ENCODE assay signal across 9 cellular contexts in the genomic region with DNA sequence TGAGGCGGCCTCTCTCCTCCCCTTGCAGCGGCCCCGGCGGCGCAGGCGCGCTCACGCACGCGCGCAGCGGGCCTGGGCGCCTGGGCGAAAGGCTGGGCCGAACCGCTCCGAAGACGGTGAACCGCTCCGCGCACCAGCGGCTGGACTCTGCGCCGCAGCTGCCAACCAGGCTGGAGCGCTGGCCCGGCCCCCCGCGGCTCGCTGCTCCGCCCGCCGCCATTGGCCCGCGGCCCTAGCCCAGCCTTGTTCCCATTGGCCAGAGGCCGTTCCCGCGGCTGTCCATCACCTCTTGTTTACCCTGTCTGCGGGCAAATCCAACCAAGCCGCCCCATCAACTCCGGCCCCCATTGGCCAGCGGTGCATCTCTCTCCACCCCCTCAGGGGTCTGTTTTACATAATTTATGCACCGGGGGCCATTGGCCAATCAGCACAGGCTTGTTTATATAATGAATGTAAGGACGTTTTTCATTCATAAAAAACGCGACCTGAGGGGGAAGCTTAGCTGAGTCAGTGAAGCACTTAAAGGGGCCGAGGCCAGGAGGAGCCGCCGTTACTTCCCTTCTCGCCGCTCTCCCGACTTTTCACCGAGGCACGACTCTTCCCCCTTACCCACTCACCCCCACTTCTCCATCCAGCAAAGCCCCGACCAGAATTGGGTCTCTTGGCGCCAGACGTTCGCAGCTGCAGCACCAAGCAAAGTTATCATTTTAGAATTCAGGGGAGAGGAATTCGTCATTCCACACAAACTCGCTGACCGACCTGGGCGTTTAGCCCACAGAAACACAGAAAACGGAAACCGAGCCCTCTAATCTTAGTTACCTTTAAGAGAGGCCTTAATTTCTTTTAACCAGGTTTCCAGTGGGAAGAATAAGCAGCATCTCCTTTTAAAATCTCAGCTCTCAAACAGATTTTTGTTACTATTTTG. TPM values are rescaled to one million over a fixed set of nuclear protein-coding genes. Genes with fewer than 3 reads are reported as not detected.
DNase-seq lines count a peak whose midpoint lies in the region; ATAC-seq, FAIRE-seq and TF ChIP-seq lines count a peak whose summit lies in the region.
"Had no signal": no experiment of that assay in that cellular context is flagged by ENCODE, and none has a peak within 500 bp of the region (broad histone marks: within the 10 kb centered on the region; RNA-seq: fewer than 3 reads in every experiment).

TSS of gene ETV5 (minus strand) at position 149 of the 925 bp plus-strand sequence. CDS start 3,221 bp downstream, outside the sequence.

- H3K9me3 ChIP-seq in keratinocyte (ENCODE audit: control insufficient read depth, low read depth, low read length): no peaks in the 10 kb centered on the region

- no peaks in the 10 kb centered on the region for H4K20me1 ChIP-seq in keratinocyte (ENCODE audit: control insufficient read depth, extremely low read depth, insufficient read depth, low read length)

- peak within 1 kb of the TSS; percentile 85 for H3K9ac ChIP-seq in keratinocyte (ENCODE audit: control insufficient read depth, extremely low read depth, insufficient read depth, low read length)

- CTCF ChIA-PET in activated CD4-positive, alpha-beta T cell treated with anti-CD3 and anti-CD28 coated beads for 36 hours (lab: Charles Lee): interaction anchor here (0.6 to 2.2 kb wide), 5 partner anchors 134 to 500 kb away, joined by 3 to 8 read pairs (median 3); no protein-coding TSS in a partner anchor

- dilution Hi-C loops in keratinocyte (cut with MboI; ENCODE audit: extremely low pct_ligation_motif_present, low sequenced_read_pairs): no loop called here

- peaks cover 29% of the 10 kb centered on the region for H3K4me1 ChIP-seq in keratinocyte (ENCODE audit: control insufficient read depth, extremely low read depth, insufficient read depth, low read length)

- peak within 1 kb of the TSS; percentile 42 for H3K27ac Mint-ChIP-seq in activated CD4-positive, alpha-beta T cell treated with anti-CD3 and anti-CD28 coated beads for 36 hours

- peak within 1 kb of the TSS; percentile 86 for H3K4me3 ChIP-seq in choroid plexus epithelial cell (ENCODE audit: low read depth, low read length)
- peak within 1 kb of the TSS; percentile 83 to 92 (median 91) for H3K4me3 ChIP-seq in keratinocyte (ENCODE audit: control insufficient read depth in 2 of 3, extremely low read depth in 1 of 3, insufficient read depth in 2 of 3, low read depth in 1 of 3, low read length in 3 of 3)

- no peak for FAIRE-seq in keratinocyte (lab: Jason Lieb, UNC)

- H3K36me3 ChIP-seq in keratinocyte (ENCODE audit: control insufficient read depth in 2 of 2, extremely low read depth in 1 of 2, insufficient read depth in 2 of 2, low read length in 2 of 2): peaks cover 0 to 3% of the 10 kb centered on the region in 2 experiments

- peaks cover 34% of the 10 kb centered on the region for H3K4me1 Mint-ChIP-seq in activated CD4-positive, alpha-beta T cell treated with anti-CD3 and anti-CD28 coated beads for 36 hours

- H2AFZ ChIP-seq in keratinocyte (ENCODE audit: control insufficient read depth, low read length): peak within 1 kb of the TSS; percentile 83

- H3K4me2 ChIP-seq in keratinocyte (ENCODE audit: control insufficient read depth, extremely low read depth, insufficient read depth, low read depth, low read length): peak within 1 kb of the TSS; percentile 98

- peak within 1 kb of the TSS; percentile 73 for H3K4me3 Mint-ChIP-seq in activated CD4-positive, alpha-beta T cell treated with anti-CD3 and anti-CD28 coated beads for 36 hours

- ATAC-seq in HG03432 (IDR thresholded peaks at IDR 0.05; ENCODE audit: unreplicated experiment): peak; percentile 93
- peak; percentile 96 for ATAC-seq in activated CD4-positive, alpha-beta T cell treated with anti-CD3 and anti-CD28 coated beads for 36 hours

- intact Hi-C loops in activated CD4-positive, alpha-beta T cell treated with anti-CD3 and anti-CD28 coated beads for 36 hours (cut with DNase I, micrococcal nuclease): loop anchor here (1.0 to 10.0 kb wide), 16 partner anchors 84 to 774 kb away; partner anchors contain the start of genes DNAJB11 (in 2 of the 2), TBCCD1 (in 2 of the 2), EIF4A2 (in 1 of the 2) and IGF2BP2 (in 1 of the 2)

- no peaks in the 10 kb centered on the region for H3K9me3 Mint-ChIP-seq in activated CD4-positive, alpha-beta T cell treated with anti-CD3 and anti-CD28 coated beads for 36 hours (ENCODE audit: low read depth)

- peaks cover 28% of the 10 kb centered on the region for H3K79me2 ChIP-seq in keratinocyte (ENCODE audit: control insufficient read depth, insufficient read depth, low read length)

- TF ChIP-seq CTCF in choroid plexus epithelial cell (conservative IDR thresholded peaks at IDR 0.05; ENCODE audit: low read depth, low read length) (no peak), keratinocyte (optimal IDR thresholded peaks at IDR 0.05 in 1 of 3, IDR thresholded peaks at IDR 0.05 in 1 of 3, conservative IDR thresholded peaks at IDR 0.05 in 1 of 3; ENCODE audit: extremely low read depth in 1 of 3, insufficient read depth in 2 of 3, low read length in 3 of 3) (no peak)

- H3K27me3 Mint-ChIP-seq in activated CD4-positive, alpha-beta T cell treated with anti-CD3 and anti-CD28 coated beads for 36 hours: peaks cover 69% of the 10 kb centered on the region

- POLR2A ChIA-PET in activated CD4-positive, alpha-beta T cell treated with anti-CD3 and anti-CD28 coated beads for 36 hours (lab: Charles Lee): interaction anchor here (0.9 kb wide), 1 partner anchor 460 kb away, joined by 4 read pairs; no protein-coding TSS in a partner anchor

- DNase-seq in AML-193 (lab: John Stamatoyannopoulos, UW) (peak; percentile 100), NCI-H510A (lab: John Stamatoyannopoulos, UW) (peak; percentile 95), choroid plexus epithelial cell (ENCODE audit: low read depth) (peak; percentile 100), keratinocyte (ENCODE audit: low read depth, low spot score) (peak; percentile 95)
- peak; percentile 96 for DNase-seq in activated CD4-positive, alpha-beta T cell treated with anti-CD3 and anti-CD28 coated beads for 36 hours
- peak; percentile 78 to 94 (median 90) for DNase-seq in stimulated activated CD4-positive, alpha-beta T cell treated with anti-CD3 and anti-CD28 coated beads, Interleukin-12 subunit alpha, Interleukin-12 subunit beta, amount 100 ng/mL, for 48 hours (ENCODE audit: low read depth in 2 of 3, low spot score in 1 of 3)

- H3K27me3 ChIP-seq in keratinocyte (ENCODE audit: control insufficient read depth, extremely low read depth, insufficient read depth, low read length): no peaks in the 10 kb centered on the region

- H3K27ac ChIP-seq in keratinocyte (ENCODE audit: control insufficient read depth, insufficient read depth, low read length): peak within 1 kb of the TSS; percentile 85
- H3K27ac ChIP-seq: VCaP had no signal

- no peaks in the 10 kb centered on the region for H3K36me3 Mint-ChIP-seq in activated CD4-positive, alpha-beta T cell treated with anti-CD3 and anti-CD28 coated beads for 36 hours (ENCODE audit: low read depth)

- TF ChIP-seq POLR2A in GM19193 (IDR thresholded peaks at IDR 0.05; ENCODE audit: extremely low read depth, insufficient read depth, insufficient read length): peak; percentile 83

- H3K9me1 ChIP-seq in keratinocyte (ENCODE audit: control insufficient read depth, extremely low read depth, insufficient read depth, low read length): no peaks in the 10 kb centered on the region

RNA-seq across cellular contexts. Expression of gene ETV5, which starts in this region (rescaled TPM):
- total RNA-seq in activated CD4-positive, alpha-beta T cell treated with anti-CD3 and anti-CD28 coated beads for 36 hours: 1 to 10 TPM in 1 of 2 experiments, under 1 TPM in 1; 0.83 to 1.4 TPM
- 13.8 to 49.7 TPM (median 28.7 TPM) in 3 replicates for polyA plus RNA-seq in keratinocyte
- polyA plus RNA-seq in keratinocyte (2011; ENCODE audit: low read depth): 2.3 TPM
- 28.2 and 38.5 TPM in 2 replicates for polyA plus RNA-seq in keratinocyte (2011; cell fraction: cytosol; rRNA removed)
- 40.6 and 41.3 TPM in 2 replicates for polyA plus RNA-seq in keratinocyte (2011; cell fraction: nucleus; rRNA removed)
- polyA plus RNA-seq in keratinocyte (2012; ENCODE audit: low replicate concordance): 5.5 and 37.9 TPM in 2 replicates
- 35.9 to 125 TPM (median 43.1 TPM) in 3 replicates for polyA minus RNA-seq in keratinocyte
- 52.4 TPM for polyA minus RNA-seq in keratinocyte (2011; cell fraction: cytosol; rRNA and poly(A)+ RNA removed)
- polyA minus RNA-seq in keratinocyte (2011; cell fraction: nucleus; rRNA and poly(A)+ RNA removed): 36.4 and 48.9 TPM in 2 replicates

Comparison
In these comparisons a context has a peak if more than half of its experiments do, and no peak if none do; other contexts are left out.
1. Peak in every context shown above with its lines: DNase-seq, ATAC-seq, H3K4me3 ChIP-seq and H3K27ac ChIP-seq.